In genomic region chr12:47144769-47145168, GRCh38 we compare ENCODE assay signal across 20 cellular contexts.
DNase-seq lines count a peak whose midpoint lies in the region; ATAC-seq lines count a peak whose summit lies in the region.
"Had no signal": no experiment of that assay in that cellular context is flagged by ENCODE, and none has a peak within 500 bp of the region (broad histone marks: within the 10 kb centered on the region; RNA-seq: fewer than 3 reads in every experiment).

No MANE protein-coding gene starts in this region.

- intact Hi-C loops in activated CD4-positive, alpha-beta T cell treated with anti-CD3 and anti-CD28 coated beads for 36 hours (cut with DNase I, micrococcal nuclease) = no loop called here

- peaks cover 10% of the 10 kb centered on the region for H3K36me3 Mint-ChIP-seq in activated CD4-positive, alpha-beta T cell treated with anti-CD3 and anti-CD28 coated beads for 36 hours (ENCODE audit: low read depth)
- peaks cover 40% of the 10 kb centered on the region for H3K36me3 Mint-ChIP-seq in activated CD4-positive, alpha-beta T cell treated with anti-CD3 and anti-CD28 coated beads, Interleukin-2, amount 10 ng/mL, durations not matched to agents 7 days and 5 days (ENCODE audit: low read depth)
- peaks cover 25% of the 10 kb centered on the region for H3K36me3 Mint-ChIP-seq in activated naive CD8-positive, alpha-beta T cell
- peaks cover 17% of the 10 kb centered on the region for H3K36me3 Mint-ChIP-seq in activated naive CD8-positive, alpha-beta T cell treated with anti-CD3 and anti-CD28 coated beads, Interleukin-2, amount 50 U/mL, for 24 hours (ENCODE audit: low read depth)
- peaks cover 7% of the 10 kb centered on the region for H3K36me3 Mint-ChIP-seq in activated T-helper 17 cell treated with anti-CD3 and anti-CD28 coated beads, Interleukin-2, amount 50 U/mL, for 72 hours (ENCODE audit: low read depth)
- H3K36me3 Mint-ChIP-seq in stimulated activated effector memory CD8-positive, alpha-beta T cell treated with anti-CD3 and anti-CD28 coated beads, Interleukin-12 subunit alpha, Interleukin-12 subunit beta, amount 100 ng/mL, for 72 hours = no peaks in the 10 kb centered on the region

- peak; percentile 71 for ATAC-seq in activated CD4-positive, alpha-beta T cell treated with anti-CD3 and anti-CD28 coated beads for 36 hours
- no peak for ATAC-seq in activated naive CD8-positive, alpha-beta T cell treated with anti-CD3 and anti-CD28 coated beads, Interleukin-2, amount 50 U/mL, for 24 hours
- ATAC-seq in activated T-helper 17 cell treated with anti-CD3 and anti-CD28 coated beads, Interleukin-2, amount 50 U/mL, for 72 hours (replicated peaks) = peak; percentile 35
- peak; percentile 56 for ATAC-seq in stimulated activated effector memory CD8-positive, alpha-beta T cell treated with anti-CD3 and anti-CD28 coated beads, Interleukin-12 subunit alpha, Interleukin-12 subunit beta, amount 100 ng/mL, for 72 hours

- POLR2A ChIA-PET in activated CD4-positive, alpha-beta T cell treated with anti-CD3 and anti-CD28 coated beads for 36 hours (lab: Charles Lee) = no interaction called here
- POLR2A ChIA-PET in activated CD4-positive, alpha-beta T cell treated with anti-CD3 and anti-CD28 coated beads, Interleukin-2, amount 10 ng/mL, durations not matched to agents 7 days and 5 days (lab: Charles Lee) = interaction anchor here (0.7 kb wide), 1 partner anchor 268 kb away, joined by 5 read pairs; no protein-coding TSS in a partner anchor

- no peak overlapping the region for H3K4me3 Mint-ChIP-seq in activated CD4-positive, alpha-beta T cell treated with anti-CD3 and anti-CD28 coated beads for 36 hours
- no peak overlapping the region for H3K4me3 Mint-ChIP-seq in activated CD4-positive, alpha-beta T cell treated with anti-CD3 and anti-CD28 coated beads, Interleukin-2, amount 10 ng/mL, durations not matched to agents 7 days and 5 days
- no peak overlapping the region for H3K4me3 Mint-ChIP-seq in activated naive CD8-positive, alpha-beta T cell
- no peak overlapping the region for H3K4me3 Mint-ChIP-seq in activated naive CD8-positive, alpha-beta T cell treated with anti-CD3 and anti-CD28 coated beads, Interleukin-2, amount 50 U/mL, for 24 hours
- H3K4me3 Mint-ChIP-seq in activated T-helper 17 cell treated with anti-CD3 and anti-CD28 coated beads, Interleukin-2, amount 50 U/mL, for 72 hours = peak overlapping the region; percentile 24
- H3K4me3 Mint-ChIP-seq in stimulated activated effector memory CD8-positive, alpha-beta T cell treated with anti-CD3 and anti-CD28 coated beads, Interleukin-12 subunit alpha, Interleukin-12 subunit beta, amount 100 ng/mL, for 72 hours = no peak overlapping the region

- CTCF ChIA-PET in activated CD4-positive, alpha-beta T cell treated with anti-CD3 and anti-CD28 coated beads for 36 hours (lab: Charles Lee) = interaction anchor here (0.9 to 1.4 kb wide), 3 partner anchors 9 to 124 kb away, joined by 4 read pairs; no protein-coding TSS in a partner anchor
- CTCF ChIA-PET in activated CD4-positive, alpha-beta T cell treated with anti-CD3 and anti-CD28 coated beads, Interleukin-2, amount 10 ng/mL, durations not matched to agents 7 days and 5 days (lab: Charles Lee) = interaction anchor here (0.8 kb wide), 2 partner anchors 10 to 25 kb away, joined by 3 read pairs; no protein-coding TSS in a partner anchor

- H3K9me3 Mint-ChIP-seq in activated CD4-positive, alpha-beta T cell treated with anti-CD3 and anti-CD28 coated beads for 36 hours (ENCODE audit: low read depth) = no peaks in the 10 kb centered on the region
- H3K9me3 Mint-ChIP-seq in activated CD4-positive, alpha-beta T cell treated with anti-CD3 and anti-CD28 coated beads, Interleukin-2, amount 10 ng/mL, durations not matched to agents 7 days and 5 days = peaks cover 14% of the 10 kb centered on the region
- peaks cover 9% of the 10 kb centered on the region for H3K9me3 Mint-ChIP-seq in activated naive CD8-positive, alpha-beta T cell (ENCODE audit: low read depth)
- H3K9me3 Mint-ChIP-seq in activated naive CD8-positive, alpha-beta T cell treated with anti-CD3 and anti-CD28 coated beads, Interleukin-2, amount 50 U/mL, for 24 hours = peaks cover 9% of the 10 kb centered on the region
- H3K9me3 Mint-ChIP-seq in activated T-helper 17 cell treated with anti-CD3 and anti-CD28 coated beads, Interleukin-2, amount 50 U/mL, for 72 hours = no peaks in the 10 kb centered on the region
- peaks cover 7% of the 10 kb centered on the region for H3K9me3 Mint-ChIP-seq in stimulated activated effector memory CD8-positive, alpha-beta T cell treated with anti-CD3 and anti-CD28 coated beads, Interleukin-12 subunit alpha, Interleukin-12 subunit beta, amount 100 ng/mL, for 72 hours

- no peaks in the 10 kb centered on the region for H3K27me3 Mint-ChIP-seq in activated CD4-positive, alpha-beta T cell treated with anti-CD3 and anti-CD28 coated beads for 36 hours
- H3K27me3 Mint-ChIP-seq in activated CD4-positive, alpha-beta T cell treated with anti-CD3 and anti-CD28 coated beads, Interleukin-2, amount 10 ng/mL, durations not matched to agents 7 days and 5 days = no peaks in the 10 kb centered on the region
- H3K27me3 Mint-ChIP-seq in activated naive CD8-positive, alpha-beta T cell = no peaks in the 10 kb centered on the region
- no peaks in the 10 kb centered on the region for H3K27me3 Mint-ChIP-seq in activated naive CD8-positive, alpha-beta T cell treated with anti-CD3 and anti-CD28 coated beads, Interleukin-2, amount 50 U/mL, for 24 hours
- no peaks in the 10 kb centered on the region for H3K27me3 Mint-ChIP-seq in activated T-helper 17 cell treated with anti-CD3 and anti-CD28 coated beads, Interleukin-2, amount 50 U/mL, for 72 hours

- peak overlapping the region; percentile 52 for H3K27ac Mint-ChIP-seq in activated CD4-positive, alpha-beta T cell treated with anti-CD3 and anti-CD28 coated beads for 36 hours
- no peak overlapping the region for H3K27ac Mint-ChIP-seq in activated CD4-positive, alpha-beta T cell treated with anti-CD3 and anti-CD28 coated beads, Interleukin-2, amount 10 ng/mL, durations not matched to agents 7 days and 5 days
- H3K27ac Mint-ChIP-seq in activated naive CD8-positive, alpha-beta T cell = peak overlapping the region; percentile 30
- no peak overlapping the region for H3K27ac Mint-ChIP-seq in activated naive CD8-positive, alpha-beta T cell treated with anti-CD3 and anti-CD28 coated beads, Interleukin-2, amount 50 U/mL, for 24 hours
- peak overlapping the region; percentile 32 for H3K27ac Mint-ChIP-seq in activated T-helper 17 cell treated with anti-CD3 and anti-CD28 coated beads, Interleukin-2, amount 50 U/mL, for 72 hours
- H3K27ac Mint-ChIP-seq in stimulated activated effector memory CD8-positive, alpha-beta T cell treated with anti-CD3 and anti-CD28 coated beads, Interleukin-12 subunit alpha, Interleukin-12 subunit beta, amount 100 ng/mL, for 72 hours = peak overlapping the region; percentile 30

- peaks cover 28% of the 10 kb centered on the region for H3K4me1 Mint-ChIP-seq in activated CD4-positive, alpha-beta T cell treated with anti-CD3 and anti-CD28 coated beads for 36 hours
- peaks cover 16% of the 10 kb centered on the region for H3K4me1 Mint-ChIP-seq in activated CD4-positive, alpha-beta T cell treated with anti-CD3 and anti-CD28 coated beads, Interleukin-2, amount 10 ng/mL, durations not matched to agents 7 days and 5 days
- H3K4me1 Mint-ChIP-seq in activated naive CD8-positive, alpha-beta T cell (ENCODE audit: low read depth) = peaks cover 37% of the 10 kb centered on the region
- H3K4me1 Mint-ChIP-seq in activated naive CD8-positive, alpha-beta T cell treated with anti-CD3 and anti-CD28 coated beads, Interleukin-2, amount 50 U/mL, for 24 hours = peaks cover 27% of the 10 kb centered on the region
- H3K4me1 Mint-ChIP-seq in activated T-helper 17 cell treated with anti-CD3 and anti-CD28 coated beads, Interleukin-2, amount 50 U/mL, for 72 hours = peaks cover 16% of the 10 kb centered on the region
- peaks cover 29% of the 10 kb centered on the region for H3K4me1 Mint-ChIP-seq in stimulated activated effector memory CD8-positive, alpha-beta T cell treated with anti-CD3 and anti-CD28 coated beads, Interleukin-12 subunit alpha, Interleukin-12 subunit beta, amount 100 ng/mL, for 72 hours

- no peak for DNase-seq in activated CD4-positive, alpha-beta T cell treated with anti-CD3 and anti-CD28 coated beads for 36 hours
- no peak for DNase-seq in activated CD4-positive, alpha-beta T cell treated with anti-CD3 and anti-CD28 coated beads, Interleukin-2, amount 10 ng/mL, durations not matched to agents 7 days and 5 days
- DNase-seq in activated naive CD8-positive, alpha-beta T cell treated with anti-CD3 and anti-CD28 coated beads, Interleukin-2, amount 50 U/mL, for 24 hours = no peak
- no peak for DNase-seq in stimulated activated effector memory CD8-positive, alpha-beta T cell treated with anti-CD3 and anti-CD28 coated beads, Interleukin-12 subunit alpha, Interleukin-12 subunit beta, amount 100 ng/mL, for 72 hours (ENCODE audit: low spot score in 2 of 2)
- no peak for DNase-seq in DMS 273 treated with DMSO at 0.1 percent for 48 hours (lab: John Stamatoyannopoulos, UW)
- no peak for DNase-seq in NCI-H2029 treated with DMSO at 0.1 percent for 48 hours (lab: John Stamatoyannopoulos, UW)
- DNase-seq: AML-193, C1 segment of cervical spinal cord, COR-L47, DND-41, H7, Kasumi-1, MG63, NCI-H1417, NCI-H1694 treated with DMSO at 0.1 percent for 48 hours, NCI-H446, NCI-H526, OCI-M1 had no signal

Comparison
In these comparisons a context has a peak if more than half of its experiments do, and no peak if none do; other contexts are left out.
1. H3K27ac Mint-ChIP-seq: peak in activated CD4-positive, alpha-beta T cell treated with anti-CD3 and anti-CD28 coated beads for 36 hours (single experiment), activated naive CD8-positive, alpha-beta T cell (single experiment), activated T-helper 17 cell treated with anti-CD3 and anti-CD28 coated beads, Interleukin-2, amount 50 U/mL, for 72 hours (single experiment) and stimulated activated effector memory CD8-positive, alpha-beta T cell treated with anti-CD3 and anti-CD28 coated beads, Interleukin-12 subunit alpha, Interleukin-12 subunit beta, amount 100 ng/mL, for 72 hours (single experiment); none in activated CD4-positive, alpha-beta T cell treated with anti-CD3 and anti-CD28 coated beads, Interleukin-2, amount 10 ng/mL, durations not matched to agents 7 days and 5 days (single experiment) and activated naive CD8-positive, alpha-beta T cell treated with anti-CD3 and anti-CD28 coated beads, Interleukin-2, amount 50 U/mL, for 24 hours (single experiment).